35 cellular contexts compared by ENCODE assay signal in the genomic region with DNA sequence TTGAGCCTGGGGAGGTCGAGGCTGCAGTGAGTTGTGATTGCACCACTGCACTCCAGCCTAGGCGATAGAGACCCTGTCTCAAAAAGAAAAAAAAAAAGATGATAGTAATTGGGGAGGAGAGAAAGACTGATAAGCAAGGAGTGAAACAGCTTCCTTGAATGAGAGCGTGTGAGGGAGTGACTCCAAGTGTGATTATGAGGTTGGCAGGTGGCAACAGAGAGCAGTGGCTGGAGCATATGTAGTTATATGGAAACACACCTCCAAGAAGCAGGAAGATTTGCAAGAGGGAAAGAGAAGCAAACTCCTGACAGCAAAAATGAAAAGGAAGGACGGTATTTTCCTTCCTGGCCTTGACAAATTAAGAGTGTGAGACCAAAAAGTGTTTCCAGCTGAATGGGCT.
"Had no signal": no experiment of that assay in that cellular context is flagged by ENCODE, and none has a peak within 500 bp of the region (broad histone marks: within the 10 kb centered on the region; RNA-seq: fewer than 3 reads in every experiment).

No MANE protein-coding gene starts in this region.

- H3K9me3 ChIP-seq: adrenal gland, body of pancreas, breast epithelium had no signal

- ATAC-seq: activated CD8-positive, alpha-beta T cell treated with anti-CD3 and anti-CD28 coated beads for 36 hours; activated naive CD4-positive, alpha-beta T cell treated with anti-CD3 and anti-CD28 coated beads, Interleukin-2, amount 50 U/mL, for 72 hours; activated T-cell treated with anti-CD3 and anti-CD28 coated beads, Interleukin-2, amount 50 U/mL, for 4 hours; activated T-cell treated with anti-CD3 and anti-CD28 coated beads, Interleukin-2, amount 50 U/mL, for 72 hours; activated T-helper 17 cell treated with anti-CD3 and anti-CD28 coated beads, Interleukin-2, amount 50 U/mL, for 72 hours; body of pancreas had no signal

- DNase-seq: activated B cell treated with CpG ODN at 0.5 μM for 24 hours; activated CD4-positive, alpha-beta memory T cell treated with anti-CD3 and anti-CD28 coated beads for 36 hours; activated CD4-positive, alpha-beta T cell treated with anti-CD3 and anti-CD28 coated beads for 4 hours; activated CD4-positive, alpha-beta T cell treated with anti-CD3 and anti-CD28 coated beads, Interleukin-2, amount 10 ng/mL, durations not matched to agents 24 days and 14 days; activated CD4-positive, alpha-beta T cell treated with anti-CD3 and anti-CD28 coated beads, Interleukin-2, amount 50 U/mL, for 1 hour; activated CD4-positive, alpha-beta T cell treated with anti-CD3 and anti-CD28 coated beads, Interleukin-2, amount 50 U/mL, for 4 hours; activated CD4-positive, CD25-positive, alpha-beta regulatory T cell treated with anti-CD3 and anti-CD28 coated beads, Interleukin-2, amount 50 U/mL, for 72 hours; activated CD8-positive, alpha-beta memory T cell treated with anti-CD3 and anti-CD28 coated beads, Interleukin-2, amount 50 U/mL, for 4 hours; activated CD8-positive, alpha-beta T cell treated with anti-CD3 and anti-CD28 coated beads for 36 hours; activated effector memory CD4-positive, alpha-beta T cell treated with anti-CD3 and anti-CD28 coated beads, Interleukin-2, amount 50 U/mL, for 16 hours; activated gamma-delta T cell treated with Interleukin-2 at 50 U/mL for 16 hours; activated naive CD4-positive, alpha-beta T cell; activated naive CD4-positive, alpha-beta T cell treated with anti-CD3 and anti-CD28 coated beads for 36 hours; activated naive CD4-positive, alpha-beta T cell treated with anti-CD3 and anti-CD28 coated beads, Interleukin-2, amount 50 U/mL, for 16 hours; activated naive CD8-positive, alpha-beta T cell treated with anti-CD3 and anti-CD28 coated beads for 36 hours; activated T-cell treated with anti-CD3 and anti-CD28 coated beads for 4 hours; activated T-cell treated with anti-CD3 and anti-CD28 coated beads, Interleukin-2, amount 50 U/mL, for 1 hour; activated T-cell treated with anti-CD3 and anti-CD28 coated beads, Interleukin-2, amount 50 U/mL, for 4 hours; activated T-cell treated with anti-CD3 and anti-CD28 coated beads, Interleukin-2, amount 50 U/mL, for 72 hours; adrenal gland; amniotic stem cell; aorta; body of pancreas; brain microvascular endothelial cell; central memory CD4-positive, alpha-beta T cell; cerebellar nuclear complex; T-helper 1 cell; T-helper 2 cell; T-helper 9 cell had no signal

- H3K27ac ChIP-seq: adrenal gland, body of pancreas, brain microvascular endothelial cell, breast epithelium, VCaP had no signal

- FAIRE-seq: astrocyte, TTC549 had no signal

- H3K4me1 ChIP-seq: adrenal gland, breast epithelium had no signal

- H3K4me3 ChIP-seq: adrenal gland, body of pancreas, breast epithelium had no signal

- H3K27me3 ChIP-seq: adrenal gland, body of pancreas, brain microvascular endothelial cell, breast epithelium had no signal

- H3K36me3 ChIP-seq: adrenal gland, brain microvascular endothelial cell, breast epithelium had no signal
